ENCODE assay signal across 1 cellular context in the genomic region with DNA sequence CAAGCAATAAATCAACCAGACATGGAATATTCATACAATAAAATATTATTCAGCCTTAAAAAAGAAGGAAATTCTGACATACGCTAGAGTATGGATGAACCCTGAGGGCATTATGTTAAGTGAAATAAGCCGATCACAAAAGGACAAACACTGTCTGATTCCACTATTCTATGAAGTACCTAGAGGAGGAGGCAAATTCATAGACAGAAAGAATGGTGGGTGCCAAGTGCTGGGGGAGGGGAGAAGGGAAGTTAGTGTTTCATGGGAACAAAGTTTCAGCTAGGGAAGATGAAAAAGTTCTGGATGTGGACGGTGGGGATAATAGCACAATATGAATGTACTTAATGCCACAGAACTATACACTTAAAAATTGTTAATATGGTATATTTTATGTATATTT.
TF ChIP-seq lines count a peak whose summit lies in the region.

No MANE protein-coding gene starts in this region.

TF ChIP-seq in HepG2, 621 proteins besides CTCF, POLR2A, EP300 and RAD21 (continued from another document):
- TF ChIP-seq, protein P1, sequence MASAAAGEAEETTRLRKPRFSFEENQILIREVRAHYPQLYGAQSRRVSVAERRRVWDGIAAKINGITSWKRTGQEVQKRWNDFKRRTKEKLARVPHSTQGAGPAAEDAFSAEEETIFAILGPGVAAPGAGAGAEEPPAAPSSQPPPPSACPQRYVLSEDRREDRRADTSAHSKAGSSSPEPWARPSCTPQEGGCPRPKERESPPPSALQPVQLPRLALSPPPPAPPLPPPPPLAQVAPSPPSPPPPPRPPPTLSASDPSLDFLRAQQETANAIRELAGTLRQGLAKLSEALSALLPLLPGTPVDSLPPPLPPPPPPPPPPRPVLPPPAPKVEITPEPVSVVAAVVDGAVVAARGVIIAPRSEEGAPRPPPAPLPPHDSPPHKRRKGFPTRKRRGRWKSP (CRISPR knock-in tag; IDR thresholded peaks at IDR 0.05) = no peak
- TF ChIP-seq PTBP1 (IDR thresholded peaks at IDR 0.05; ENCODE audit: low read depth, low read length, poor library complexity, severe bottlenecking) = no peak
- TF ChIP-seq, protein P2, sequence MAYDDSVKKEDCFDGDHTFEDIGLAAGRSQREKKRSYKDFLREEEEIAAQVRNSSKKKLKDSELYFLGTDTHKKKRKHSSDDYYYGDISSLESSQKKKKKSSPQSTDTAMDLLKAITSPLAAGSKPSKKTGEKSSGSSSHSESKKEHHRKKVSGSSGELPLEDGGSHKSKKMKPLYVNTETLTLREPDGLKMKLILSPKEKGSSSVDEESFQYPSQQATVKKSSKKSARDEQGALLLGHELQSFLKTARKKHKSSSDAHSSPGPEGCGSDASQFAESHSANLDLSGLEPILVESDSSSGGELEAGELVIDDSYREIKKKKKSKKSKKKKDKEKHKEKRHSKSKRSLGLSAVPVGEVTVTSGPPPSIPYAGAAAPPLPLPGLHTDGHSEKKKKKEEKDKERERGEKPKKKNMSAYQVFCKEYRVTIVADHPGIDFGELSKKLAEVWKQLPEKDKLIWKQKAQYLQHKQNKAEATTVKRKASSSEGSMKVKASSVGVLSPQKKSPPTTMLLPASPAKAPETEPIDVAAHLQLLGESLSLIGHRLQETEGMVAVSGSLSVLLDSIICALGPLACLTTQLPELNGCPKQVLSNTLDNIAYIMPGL (CRISPR knock-in tag; IDR thresholded peaks at IDR 0.05; ENCODE audit: borderline replicate concordance in 1 of 2, low read depth in 1 of 2) = no peak
- TF ChIP-seq HNRNPL (IDR thresholded peaks at IDR 0.05; ENCODE audit: low read depth, low read length) = no peak
- no peak for TF ChIP-seq MBD4 (IDR thresholded peaks at IDR 0.05; ENCODE audit: borderline replicate concordance, low read length)
- TF ChIP-seq SUZ12 (IDR thresholded peaks at IDR 0.05; ENCODE audit: low read depth, low read length) = no peak
